In the genomic region with DNA sequence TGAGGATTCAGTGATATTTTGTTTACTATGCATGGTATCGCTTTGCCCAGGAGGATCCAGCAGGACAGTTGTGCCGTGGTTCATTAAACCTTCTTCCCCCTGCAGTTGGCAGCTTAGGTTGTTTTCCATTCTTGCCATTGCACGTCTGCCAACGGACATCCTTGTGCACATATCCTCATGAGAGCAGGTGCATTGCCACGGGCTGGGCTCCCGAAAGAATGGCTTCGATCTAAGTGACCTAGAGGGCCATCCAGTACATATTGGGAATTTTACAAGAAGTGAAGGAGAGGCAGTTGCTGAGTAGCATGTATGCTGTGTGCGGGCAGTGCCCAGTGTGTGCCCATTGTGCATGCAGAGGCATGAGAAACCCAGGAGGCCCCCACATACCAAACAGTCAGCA, we compare ENCODE assay signal across 16 cellular contexts. TPM values are rescaled to one million over a fixed set of nuclear protein-coding genes. Genes with fewer than 3 reads are reported as not detected.
DNase-seq lines count a peak whose midpoint lies in the region; ATAC-seq and TF ChIP-seq lines count a peak whose summit lies in the region.
"Had no signal": no experiment of that assay in that cellular context is flagged by ENCODE, and none has a peak within 500 bp of the region (broad histone marks: within the 10 kb centered on the region; RNA-seq: fewer than 3 reads in every experiment).

No MANE protein-coding gene starts in this region.

- H3K4me3 ChIP-seq in heart left ventricle = no peak overlapping the region
- H3K4me3 ChIP-seq in right cardiac atrium (ENCODE audit: low read length) = no peak overlapping the region
- no peak overlapping the region for H3K4me3 ChIP-seq in stomach
- H3K4me3 ChIP-seq: GM23338, K562, Peyer's patch had no signal

- DNase-seq in heart left ventricle (no peak), cardiac septum (ENCODE audit: low spot score) (no peak), right cardiac atrium (no peak), stomach (no peak), osteocyte (ENCODE audit: extremely low spot score, unreplicated experiment) (no peak), NCI-H146 (lab: John Stamatoyannopoulos, UW) (no peak)
- DNase-seq: AML-193, NCI-H1436 treated with DMSO at 0.1 percent for 48 hours, NCI-H2107, NCI-H446 treated with DMSO at 0.1 percent for 48 hours, NCI-H82 had no signal

- H3K4me3 Mint-ChIP-seq in osteocyte (ENCODE audit: unreplicated experiment) = no peak overlapping the region
- H3K4me3 Mint-ChIP-seq: GM23338 had no signal

- 52 to 73% (median 61%) methylated on average over 8 of the region's 8 CpGs for WGBS in heart left ventricle, 4 donors
- 70% methylated on average over 8 of the region's 8 CpGs for WGBS in right cardiac atrium
- WGBS in stomach, 5 donors = 57 to 81% (median 67%) methylated on average over 8 of the region's 8 CpGs

- no peaks in the 10 kb centered on the region for H3K27me3 ChIP-seq in heart left ventricle
- H3K27me3 ChIP-seq in right cardiac atrium (ENCODE audit: control insufficient read depth, insufficient read depth) = no peaks in the 10 kb centered on the region
- H3K27me3 ChIP-seq in stomach = no peaks in the 10 kb centered on the region
- H3K27me3 ChIP-seq: Peyer's patch had no signal

- H3K9me3 ChIP-seq in heart left ventricle = no peaks in the 10 kb centered on the region
- H3K9me3 ChIP-seq in right cardiac atrium (ENCODE audit: control insufficient read depth, low read length) = no peaks in the 10 kb centered on the region
- no peaks in the 10 kb centered on the region for H3K9me3 ChIP-seq in stomach
- H3K9me3 ChIP-seq: Peyer's patch had no signal

- H3K4me1 Mint-ChIP-seq in osteocyte (ENCODE audit: unreplicated experiment) = no peaks in the 10 kb centered on the region

- TF ChIP-seq CTCF in heart left ventricle (IDR thresholded peaks at IDR 0.05) = no peak
- no peak for TF ChIP-seq CTCF in stomach (IDR thresholded peaks at IDR 0.05)
- TF ChIP-seq CTCF in osteocyte (IDR thresholded peaks at IDR 0.05) = no peak

- no peak for TF ChIP-seq EP300 in stomach (IDR thresholded peaks at IDR 0.05)

- ATAC-seq in heart left ventricle (peak; percentile 4 to 41 (median 34)), right cardiac atrium (no peak), GM19455 (IDR thresholded peaks at IDR 0.05; ENCODE audit: unreplicated experiment) (no peak)
- ATAC-seq: GM23338, K562 had no signal

- H3K4me1 ChIP-seq in heart left ventricle (peaks cover 0 to 85% (median 30%) of the 10 kb centered on the region in 12 donors), right cardiac atrium (ENCODE audit: control insufficient read depth, insufficient read depth, low read length) (peaks cover 4% of the 10 kb centered on the region), stomach (peaks cover 21 to 71% (median 35%) of the 10 kb centered on the region in 4 donors)
- H3K4me1 ChIP-seq: Peyer's patch had no signal

- intact Hi-C loops in heart left ventricle (cut with DNase I) = loop anchor here in 3 of 10 donors (10.0 kb wide), 2 partner anchors 85 to 105 kb away; no protein-coding TSS in a partner anchor
- intact Hi-C loops in cardiac septum (cut with DNase I) = loop anchor here (2.0 kb wide), 1 partner anchor 15 kb away; no protein-coding TSS in a partner anchor
- intact Hi-C loops in right cardiac atrium (cut with DNase I) = no loop called here
- intact Hi-C loops in stomach (cut with DNase I; ENCODE audit: low total_unique reads) = no loop called here

- H3K36me3 Mint-ChIP-seq in osteocyte (ENCODE audit: unreplicated experiment) = no peaks in the 10 kb centered on the region

- TF ChIP-seq POLR2A in heart left ventricle (IDR thresholded peaks at IDR 0.05) = no peak
- TF ChIP-seq POLR2A in stomach (IDR thresholded peaks at IDR 0.05) = no peak

- H3K36me3 ChIP-seq in heart left ventricle = peaks cover 0 to 20% (median 0%) of the 10 kb centered on the region in 9 donors
- H3K36me3 ChIP-seq in stomach = peaks cover 11 to 23% (median 20%) of the 10 kb centered on the region in 4 donors
- H3K36me3 ChIP-seq: Peyer's patch had no signal

- H3K9me3 Mint-ChIP-seq in osteocyte (ENCODE audit: unreplicated experiment) = no peaks in the 10 kb centered on the region
- H3K9me3 Mint-ChIP-seq: GM23338 had no signal

- no peaks in the 10 kb centered on the region for H3K27me3 Mint-ChIP-seq in osteocyte (ENCODE audit: unreplicated experiment)

- H3K27ac Mint-ChIP-seq in osteocyte (ENCODE audit: unreplicated experiment) = no peak overlapping the region
- H3K27ac Mint-ChIP-seq: GM23338 had no signal

- H3K27ac ChIP-seq in heart left ventricle (peak overlapping the region in 11 of 12 donors; percentile 68 to 93 (median 83)), angular gyrus (ENCODE audit: low read depth, low read length) (peak overlapping the region; percentile 22), right cardiac atrium (ENCODE audit: low read length) (peak overlapping the region; percentile 88), stomach (peak overlapping the region in 3 of 5 donors; percentile 10 to 59 (median 17))
- H3K27ac ChIP-seq: Peyer's patch had no signal

RNA-seq across cellular contexts. Expression of a gene that starts 22.1 kb away (rescaled TPM):
- total RNA-seq in heart left ventricle (10 to 100 TPM; 26.0 to 66.0 (median 37.7) TPM), cardiac septum (60.1 TPM), right cardiac atrium (10 to 100 TPM; 21.0 to 37.5 (median 32.0) TPM), stomach (10 to 100 TPM in 2 of 5 donors, 1 to 10 TPM in 1, under 1 TPM in 2; 0.58 to 44.6 (median 5.0) TPM), osteocyte (not detected in 2 replicates)
- polyA plus RNA-seq in heart left ventricle (10 to 100 TPM; 27.8 to 34.6 TPM), right cardiac atrium (18.6 TPM), stomach (10 to 100 TPM in 1 of 3 donors, 1 to 10 TPM in 2; 4.0 to 11.3 (median 4.3) TPM)
- total RNA-seq: K562 had no signal

Comparison
In these comparisons a context has a peak if more than half of its experiments do, and no peak if none do; other contexts are left out.
1. ATAC-seq: peak in heart left ventricle (4 of 4); none in right cardiac atrium (0 of 2) and GM19455 (single experiment).
2. H3K27ac ChIP-seq: peak in every context shown above with its lines; median percentile 88 in right cardiac atrium; 83 in heart left ventricle; 22 in angular gyrus; 17 in stomach.